Comparison of ENCODE assay signal across 2 cellular contexts in genomic region chr4:7034262-7035081, GRCh38.
TF ChIP-seq lines count a peak whose summit lies in the region.

No MANE protein-coding gene starts in this region.

TF ChIP-seq in SK-N-SH treated with all-trans-retinoic acid at 6 μM for 48 hours, 23 proteins besides CTCF, POLR2A, EP300 and RAD21 (continued from another document):
- TF ChIP-seq CSRNP3 (CRISPR knock-in tag; IDR thresholded peaks at IDR 0.05) (no peak), RARB (CRISPR knock-in tag; IDR thresholded peaks at IDR 0.05) (no peak), ZNF565 (CRISPR knock-in tag; conservative IDR thresholded peaks at IDR 0.05; ENCODE audit: low read depth) (no peak), ARNTL (CRISPR knock-in tag; IDR thresholded peaks at IDR 0.05; ENCODE audit: borderline replicate concordance, low read depth) (no peak), ZNF70 (CRISPR knock-in tag; IDR thresholded peaks at IDR 0.05) (no peak), PPARA (CRISPR knock-in tag; IDR thresholded peaks at IDR 0.05; ENCODE audit: borderline replicate concordance) (no peak), TOX (CRISPR knock-in tag; IDR thresholded peaks at IDR 0.05; ENCODE audit: borderline replicate concordance) (no peak)

TF ChIP-seq in SK-N-SH, 30 proteins besides CTCF, POLR2A, EP300 and RAD21 (continued from another document):
- no peak for TF ChIP-seq PBX3 (IDR thresholded peaks at IDR 0.05)
- TF ChIP-seq NRF1 (IDR thresholded peaks at IDR 0.05; ENCODE audit: low read depth, low read length): no peak
- TF ChIP-seq POLR2AphosphoS5 (IDR thresholded peaks at IDR 0.05; ENCODE audit: low read depth, low read length): no peak
- TF ChIP-seq NFIC (IDR thresholded peaks at IDR 0.05; ENCODE audit: borderline replicate concordance): no peak
- TF ChIP-seq MXI1 (IDR thresholded peaks at IDR 0.05; ENCODE audit: low read depth, low read length): no peak
TF ChIP-seq in SK-N-SH: peak in this region for 0.
